Comparison of ENCODE assay signal across 8 cellular contexts in genomic region chr12:122875590-122876220, GRCh38. TPM values are rescaled to one million over a fixed set of nuclear protein-coding genes. Genes with fewer than 3 reads are reported as not detected.
DNase-seq lines count a peak whose midpoint lies in the region; ATAC-seq and TF ChIP-seq lines count a peak whose summit lies in the region.

No MANE protein-coding gene starts in this region.

- H3K36me3 Mint-ChIP-seq in glutamatergic neuron (ENCODE audit: unreplicated experiment): no peaks in the 10 kb centered on the region

- H3K4me3 Mint-ChIP-seq in glutamatergic neuron (ENCODE audit: unreplicated experiment): peak overlapping the region; percentile 46

- peak; percentile 63 for DNase-seq in GM10266 (ENCODE audit: extremely low spot score)
- peak; percentile 55 for DNase-seq in glutamatergic neuron
- no peak for DNase-seq in prostate gland (ENCODE audit: low spot score)
- DNase-seq in stimulated activated CD4-positive, alpha-beta T cell treated with anti-CD3 and anti-CD28 coated beads, Interleukin-4, amount 100 ng/mL, for 1 hour: no peak
- no peak for DNase-seq in 8988T
- DNase-seq in NCI-H748 (lab: John Stamatoyannopoulos, UW; ENCODE audit: unreplicated experiment): no peak

- no peaks in the 10 kb centered on the region for H3K36me3 ChIP-seq in prostate gland

- H3K27ac ChIP-seq in prostate gland: no peak overlapping the region

- no peak for TF ChIP-seq POLR2A in prostate gland (IDR thresholded peaks at IDR 0.05)

- intact Hi-C loops in prostate gland (cut with DNase I): no loop called here

- H3K4me3 ChIP-seq in prostate gland: no peak overlapping the region

- 59% methylated on average over 7 of the region's 7 CpGs for WGBS in prostate gland

- H3K27me3 ChIP-seq in prostate gland (replicated peaks; ENCODE audit: insufficient read depth): no peaks in the 10 kb centered on the region

- H3K27ac Mint-ChIP-seq in glutamatergic neuron (ENCODE audit: unreplicated experiment): peak overlapping the region; percentile 52

- H3K9me3 Mint-ChIP-seq in glutamatergic neuron (ENCODE audit: unreplicated experiment): peaks cover 6% of the 10 kb centered on the region

- TF ChIP-seq CTCF in GM10266 (IDR thresholded peaks at IDR 0.05; ENCODE audit: control insufficient read depth, insufficient read depth, low read depth, missing control alignments) (no peak), glutamatergic neuron (IDR thresholded peaks at IDR 0.05; ENCODE audit: partially characterized antibody, unreplicated experiment) (no peak), prostate gland (IDR thresholded peaks at IDR 0.05) (no peak)

- peaks cover 43% of the 10 kb centered on the region for H3K4me1 Mint-ChIP-seq in glutamatergic neuron (ENCODE audit: low read depth, unreplicated experiment)

- no peaks in the 10 kb centered on the region for H3K9me3 ChIP-seq in prostate gland

- ATAC-seq in GM21360 (IDR thresholded peaks at IDR 0.05; ENCODE audit: unreplicated experiment) (peak; percentile 61), HG03565 (IDR thresholded peaks at IDR 0.05; ENCODE audit: unreplicated experiment) (peak; percentile 39)

- peaks cover 17% of the 10 kb centered on the region for H3K27me3 Mint-ChIP-seq in glutamatergic neuron (ENCODE audit: unreplicated experiment)

- H3K4me1 ChIP-seq in prostate gland (replicated peaks): peaks cover 43% of the 10 kb centered on the region

RNA-seq across cellular contexts. Expression of gene VPS37B, which starts 20.2 kb away (rescaled TPM):
- total RNA-seq in glutamatergic neuron (ENCODE audit: unreplicated experiment) (19.7 TPM), prostate gland (10 to 100 TPM; 37.6 to 67.7 TPM)

RNA-seq across cellular contexts. Expression of gene HIP1R, which starts 40.4 kb away (rescaled TPM):
- total RNA-seq in glutamatergic neuron (ENCODE audit: unreplicated experiment): 19.3 TPM
- total RNA-seq in prostate gland: 10 to 100 TPM; 45.1 to 79.3 TPM

Comparison
In these comparisons a context has a peak if more than half of its experiments do, and no peak if none do; other contexts are left out.
1. DNase-seq: peak in GM10266 (single experiment) and glutamatergic neuron (single experiment); none in prostate gland (single experiment), stimulated activated CD4-positive, alpha-beta T cell treated with anti-CD3 and anti-CD28 coated beads, Interleukin-4, amount 100 ng/mL, for 1 hour (single experiment), 8988T (single experiment) and NCI-H748 (single experiment).